22 cellular contexts compared by ENCODE assay signal in genomic region chr1:53669511-53670191, GRCh38.
DNase-seq lines count a peak whose midpoint lies in the region; ATAC-seq and TF ChIP-seq lines count a peak whose summit lies in the region.
"Had no signal": no experiment of that assay in that cellular context is flagged by ENCODE, and none has a peak within 500 bp of the region (broad histone marks: within the 10 kb centered on the region; RNA-seq: fewer than 3 reads in every experiment).

No MANE protein-coding gene starts in this region.

- H3K27ac ChIP-seq in neural progenitor cell = no peak overlapping the region
- H3K27ac ChIP-seq: brain microvascular endothelial cell, psoas muscle had no signal

- peak; percentile 81 for DNase-seq in G401 (ENCODE audit: low spot score)
- peak; percentile 71 for DNase-seq in fibroblast of the aortic adventitia (ENCODE audit: low read depth)
- DNase-seq in posterior vena cava (ENCODE audit: low spot score) = peak; percentile 57
- DNase-seq in neural progenitor cell (ENCODE audit: low spot score) = no peak
- DNase-seq in hepatic stellate cell (ENCODE audit: low spot score) = no peak
- DNase-seq: activated CD4-positive, alpha-beta memory T cell treated with anti-CD3 and anti-CD28 coated beads for 36 hours; activated CD4-positive, CD25-positive, alpha-beta regulatory T cell; activated effector memory CD4-positive, alpha-beta T cell treated with Interleukin-2 at 50 U/mL for 16 hours; activated naive CD8-positive, alpha-beta T cell treated with anti-CD3 and anti-CD28 coated beads, Interleukin-2, amount 10 ng/mL, durations not matched to agents 7 days and 5 days; brain microvascular endothelial cell; dermis blood vessel endothelial cell; GOT3; NCI-H1417 treated with DMSO at 0.1 percent for 48 hours; NCI-H2107; NCI-H524 treated with DMSO at 0.1 percent for 48 hours; nephron progenitor cell; small intestine; stimulated activated CD4-positive, alpha-beta T cell treated with anti-CD3 and anti-CD28 coated beads, Interleukin-4, amount 100 ng/mL, for 24 hours; stimulated activated naive CD4-positive, alpha-beta T cell treated with Interleukin-2 at 50 U/mL for 16 hours had no signal

- peaks cover 15% of the 10 kb centered on the region for H3K27me3 Mint-ChIP-seq in neural progenitor cell (ENCODE audit: insufficient read depth, low read depth)
- H3K27me3 Mint-ChIP-seq: activated CD4-positive, alpha-beta memory T cell treated with anti-CD3 and anti-CD28 coated beads for 36 hours had no signal

- H3K9ac ChIP-seq in neural progenitor cell = no peak overlapping the region

- no peaks in the 10 kb centered on the region for H3K27me3 ChIP-seq in neural progenitor cell
- H3K27me3 ChIP-seq: brain microvascular endothelial cell had no signal

- peaks cover 10% of the 10 kb centered on the region for H3K4me1 Mint-ChIP-seq in neural progenitor cell
- H3K4me1 Mint-ChIP-seq: nephron progenitor cell had no signal

- no peaks in the 10 kb centered on the region for H3K36me3 ChIP-seq in neural progenitor cell

- intact Hi-C loops in posterior vena cava (cut with DNase I) = no loop called here

- H3K4me3 Mint-ChIP-seq in neural progenitor cell = no peak overlapping the region
- H3K4me3 Mint-ChIP-seq: activated CD4-positive, alpha-beta memory T cell treated with anti-CD3 and anti-CD28 coated beads for 36 hours; activated naive CD8-positive, alpha-beta T cell treated with anti-CD3 and anti-CD28 coated beads, Interleukin-2, amount 10 ng/mL, durations not matched to agents 7 days and 5 days; nephron progenitor cell had no signal

- no peaks in the 10 kb centered on the region for H3F3A ChIP-seq in neural progenitor cell (ENCODE audit: low read depth)

- peaks cover 3% of the 10 kb centered on the region for H3K4me1 ChIP-seq in neural progenitor cell
- H3K4me1 ChIP-seq: psoas muscle had no signal

- no peak overlapping the region for H3K27ac Mint-ChIP-seq in neural progenitor cell
- H3K27ac Mint-ChIP-seq: activated naive CD8-positive, alpha-beta T cell treated with anti-CD3 and anti-CD28 coated beads, Interleukin-2, amount 10 ng/mL, durations not matched to agents 7 days and 5 days; nephron progenitor cell had no signal

- H3K36me3 Mint-ChIP-seq in neural progenitor cell = no peaks in the 10 kb centered on the region
- H3K36me3 Mint-ChIP-seq: activated CD4-positive, alpha-beta memory T cell treated with anti-CD3 and anti-CD28 coated beads for 36 hours; activated naive CD8-positive, alpha-beta T cell treated with anti-CD3 and anti-CD28 coated beads, Interleukin-2, amount 10 ng/mL, durations not matched to agents 7 days and 5 days had no signal

- in situ Hi-C loops in G401 (cut with HindIII; ENCODE audit: low sequenced_read_pairs) = no loop called here

- H3K9me3 ChIP-seq in neural progenitor cell (ENCODE audit: low read depth) = no peaks in the 10 kb centered on the region
- H3K9me3 ChIP-seq: psoas muscle had no signal

- no peak overlapping the region for H3K4me3 ChIP-seq in fibroblast of the aortic adventitia (ENCODE audit: low read depth, low read length)
- H3K4me3 ChIP-seq in neural progenitor cell = no peak overlapping the region
- H3K4me3 ChIP-seq: psoas muscle had no signal

- no peak overlapping the region for H2AFZ ChIP-seq in neural progenitor cell (replicated peaks)

- H3K4me2 ChIP-seq in neural progenitor cell = no peak overlapping the region

- H3K79me2 ChIP-seq in neural progenitor cell (ENCODE audit: low read depth) = no peaks in the 10 kb centered on the region

- TF ChIP-seq CTCF in fibroblast of the aortic adventitia (IDR thresholded peaks at IDR 0.05; ENCODE audit: insufficient read depth, low read length) (no peak), neural progenitor cell (IDR thresholded peaks at IDR 0.05) (no peak)

- H4K20me1 ChIP-seq in neural progenitor cell (ENCODE audit: low read depth) = no peaks in the 10 kb centered on the region

- ATAC-seq in SK-N-SH treated with all-trans-retinoic acid at 6 μM for 48 hours = peak; percentile 40; the same call in 2 of the 3 replicates
- no peak for ATAC-seq in GM21786 (IDR thresholded peaks at IDR 0.05; ENCODE audit: unreplicated experiment)
- ATAC-seq: psoas muscle had no signal

- H3K9me3 Mint-ChIP-seq in neural progenitor cell = no peaks in the 10 kb centered on the region
- H3K9me3 Mint-ChIP-seq: activated CD4-positive, alpha-beta memory T cell treated with anti-CD3 and anti-CD28 coated beads for 36 hours; activated naive CD8-positive, alpha-beta T cell treated with anti-CD3 and anti-CD28 coated beads, Interleukin-2, amount 10 ng/mL, durations not matched to agents 7 days and 5 days; nephron progenitor cell had no signal

TF ChIP-seq in SK-N-SH treated with all-trans-retinoic acid at 6 μM for 48 hours, 23 proteins besides CTCF, POLR2A, EP300 and RAD21:
- TF ChIP-seq TCF4 (CRISPR knock-in tag; IDR thresholded peaks at IDR 0.05; ENCODE audit: borderline replicate concordance) (peak; percentile 59; the same call in 1 of the 2 replicates), TOX (CRISPR knock-in tag; IDR thresholded peaks at IDR 0.05; ENCODE audit: borderline replicate concordance) (no peak)
TF ChIP-seq in SK-N-SH treated with all-trans-retinoic acid at 6 μM for 48 hours: peak in this region for 1.

Comparison
In these comparisons a context has a peak if more than half of its experiments do, and no peak if none do; other contexts are left out.
1. DNase-seq: peak in G401 (single experiment), fibroblast of the aortic adventitia (single experiment) and posterior vena cava (single experiment); none in neural progenitor cell (single experiment) and hepatic stellate cell (single experiment).